27 cellular contexts compared by ENCODE assay signal in genomic region chr18:55983433-55983832, GRCh38.
DNase-seq lines count a peak whose midpoint lies in the region; ATAC-seq, FAIRE-seq and TF ChIP-seq lines count a peak whose summit lies in the region.
"Had no signal": no experiment of that assay in that cellular context is flagged by ENCODE, and none has a peak within 500 bp of the region (broad histone marks: within the 10 kb centered on the region; RNA-seq: fewer than 3 reads in every experiment).

No MANE protein-coding gene starts in this region.

- H3K9me3 Mint-ChIP-seq in GM23338 = peaks cover 11% of the 10 kb centered on the region
- peaks cover 23% of the 10 kb centered on the region for H3K9me3 Mint-ChIP-seq in neural crest cell

- no peak overlapping the region for H3K4ac ChIP-seq in H1 (replicated peaks; ENCODE audit: insufficient read length, low read depth, low read length)

- no peak overlapping the region for H3K56ac ChIP-seq in H1 (replicated peaks; ENCODE audit: insufficient read length, low read depth, low read length)

- peaks cover 7% of the 10 kb centered on the region for H3K4me1 Mint-ChIP-seq in GM23338
- peaks cover 14% of the 10 kb centered on the region for H3K4me1 Mint-ChIP-seq in neural crest cell
- H3K4me1 Mint-ChIP-seq: activated naive CD4-positive, alpha-beta T cell treated with anti-CD3 and anti-CD28 coated beads, Interleukin-2, amount 10 ng/mL, durations not matched to agents 7 days and 5 days; memory B cell; naive thymus-derived CD4-positive, alpha-beta T cell; stimulated activated effector memory CD8-positive, alpha-beta T cell treated with anti-CD3 and anti-CD28 coated beads, Interleukin-12 subunit alpha, Interleukin-12 subunit beta, amount 100 ng/mL, for 72 hours had no signal

- no peak overlapping the region for H3K14ac ChIP-seq in H1 (ENCODE audit: insufficient read length)

- H3K9me2 ChIP-seq in GM23338 (ENCODE audit: insufficient read depth) = no peaks in the 10 kb centered on the region

- H3K36me3 ChIP-seq in GM23338 (ENCODE audit: insufficient read depth) (0 out of 2 replicates have a peak, but pooled peaks cover 5% of the 10 kb centered on the region), H1 (ENCODE audit: control insufficient read depth in 2 of 4, insufficient read depth in 4 of 4, low read length in 3 of 4) (no peaks in the 10 kb centered on the region; a peak in 1 of 8 replicates)
- H3K36me3 ChIP-seq: cardiac muscle cell, HAP-1, pancreas had no signal

- H2AK5ac ChIP-seq in H1 (ENCODE audit: low read depth, low read length) = no peak overlapping the region

- CTCF ChIA-PET in H1 (lab: Charles Lee; ENCODE audit: partially characterized antibody) = interaction anchor here (0.6 to 1.5 kb wide), 3 partner anchors 14 to 92 kb away, joined by 3 to 5 read pairs (median 4); no protein-coding TSS in a partner anchor

- H4K5ac ChIP-seq in H1 (ENCODE audit: insufficient read length, low read depth, low read length) = no peak overlapping the region

- H3K4me3 ChIP-seq in GM23338 (no peak overlapping the region), H1 (ENCODE audit: extremely low read depth in 1 of 4, insufficient read depth in 2 of 4, low read depth in 3 of 4, low read length in 4 of 4) (no peak overlapping the region)
- H3K4me3 ChIP-seq: A549, cardiac muscle cell, dorsolateral prefrontal cortex, HAP-1, pancreas, skin epidermis had no signal

- H3K27ac ChIP-seq in GM23338 (ENCODE audit: low read depth) = no peak overlapping the region
- no peak overlapping the region for H3K27ac ChIP-seq in H1 (ENCODE audit: low read depth, low read length)
- H3K27ac ChIP-seq: A549, cardiac muscle cell, dorsolateral prefrontal cortex, epithelial cell of prostate, pancreas had no signal

- no peaks in the 10 kb centered on the region for H3K27me3 ChIP-seq in GM23338 (ENCODE audit: insufficient read depth)
- no peaks in the 10 kb centered on the region for H3K27me3 ChIP-seq in H1 (replicated peaks in 1 of 4; ENCODE audit: control insufficient read depth in 3 of 4, extremely low read depth in 1 of 4, insufficient read depth in 3 of 4, low read length in 3 of 4)
- H3K27me3 ChIP-seq: cardiac muscle cell, dorsolateral prefrontal cortex, pancreas had no signal

- no peak for TF ChIP-seq POLR2A in H1 (IDR thresholded peaks at IDR 0.05; ENCODE audit: control extremely low read depth in 1 of 2, low read depth in 2 of 2, low read length in 2 of 2)

- no peak overlapping the region for H2BK5ac ChIP-seq in H1 (ENCODE audit: low read depth, low read length)

- peaks cover 6% of the 10 kb centered on the region for H3K4me1 ChIP-seq in GM23338 (ENCODE audit: insufficient read depth)
- H3K4me1 ChIP-seq in H1 (replicated peaks in 1 of 4; ENCODE audit: control insufficient read depth in 3 of 4, insufficient read depth in 4 of 4, low read length in 3 of 4) = peaks cover 0 to 2% (median 0%) of the 10 kb centered on the region in 4 experiments; a peak in 1 of 7 replicates
- H3K4me1 ChIP-seq: A549, pancreas had no signal

- ATAC-seq in GM23338 = no peak
- ATAC-seq: A549; naive thymus-derived CD4-positive, alpha-beta T cell; pancreas; stimulated activated effector memory CD8-positive, alpha-beta T cell treated with anti-CD3 and anti-CD28 coated beads, Interleukin-12 subunit alpha, Interleukin-12 subunit beta, amount 100 ng/mL, for 72 hours had no signal

- intact Hi-C loops in posterior cingulate gyrus (cut with DNase I) = no loop called here

- POLR2A ChIA-PET in H1 (lab: Charles Lee; ENCODE audit: partially characterized antibody) = interaction anchor here (0.6 kb wide), 1 partner anchor 10 kb away, joined by 3 read pairs; no protein-coding TSS in a partner anchor

- no peak overlapping the region for H4K8ac ChIP-seq in H1 (ENCODE audit: extremely low read depth, insufficient read depth, low read length)

- H3K9ac ChIP-seq in H1 (replicated peaks in 1 of 4; ENCODE audit: extremely low read depth in 1 of 4, low read depth in 3 of 4, low read length in 3 of 4) = no peak overlapping the region

- H3K79me2 ChIP-seq in GM23338 (replicated peaks; ENCODE audit: insufficient read depth) (no peaks in the 10 kb centered on the region), H1 (ENCODE audit: control insufficient read depth in 1 of 2, insufficient read depth in 2 of 2, low read length in 2 of 2) (no peaks in the 10 kb centered on the region)

- DNase-seq in AG08395 (ENCODE audit: low spot score) (peak; percentile 36), GM23338 (ENCODE audit: low spot score) (no peak), H1 (ENCODE audit: low read depth in 1 of 2, low spot score in 2 of 2) (no peak), neural crest cell (ENCODE audit: low read depth, low spot score) (no peak), HT-29 (ENCODE audit: low spot score) (no peak), posterior cingulate gyrus (no peak), T-helper 9 cell (no peak)
- no peak for DNase-seq in NK-92 treated with Interleukin-12 subunit alpha and Interleukin-12 subunit beta, amount 100 ng/mL, for 24 hours (lab: John Stamatoyannopoulos, UW)
- DNase-seq: activated naive CD4-positive, alpha-beta T cell treated with anti-CD3 and anti-CD28 coated beads, Interleukin-2, amount 10 ng/mL, durations not matched to agents 7 days and 5 days; activated T-cell treated with anti-CD3 and anti-CD28 coated beads, Interleukin-2, amount 50 U/mL, for 24 hours; C1 segment of cervical spinal cord; dorsolateral prefrontal cortex; foreskin melanocyte; naive thymus-derived CD4-positive, alpha-beta T cell; NCI-H146; NCI-H2171; NCI-H526; pancreas; stimulated activated CD4-positive, alpha-beta T cell treated with anti-CD3 and anti-CD28 coated beads, Interleukin-1b, Interleukin-23, amount 100 ng/mL, for 48 hours; SW 1271 had no signal

- peaks cover 9% of the 10 kb centered on the region for H3K36me3 Mint-ChIP-seq in GM23338 (ENCODE audit: low read depth)
- peaks cover 26% of the 10 kb centered on the region for H3K36me3 Mint-ChIP-seq in neural crest cell (ENCODE audit: low read depth)
- H3K36me3 Mint-ChIP-seq: activated naive CD4-positive, alpha-beta T cell treated with anti-CD3 and anti-CD28 coated beads, Interleukin-2, amount 10 ng/mL, durations not matched to agents 7 days and 5 days; naive thymus-derived CD4-positive, alpha-beta T cell; stimulated activated effector memory CD8-positive, alpha-beta T cell treated with anti-CD3 and anti-CD28 coated beads, Interleukin-12 subunit alpha, Interleukin-12 subunit beta, amount 100 ng/mL, for 72 hours had no signal

- no peak overlapping the region for H2BK120ac ChIP-seq in H1 (replicated peaks; ENCODE audit: low read depth, low read length)

- H3K4me3 Mint-ChIP-seq in GM23338 (no peak overlapping the region), neural crest cell (no peak overlapping the region)
- H3K4me3 Mint-ChIP-seq: activated naive CD4-positive, alpha-beta T cell treated with anti-CD3 and anti-CD28 coated beads, Interleukin-2, amount 10 ng/mL, durations not matched to agents 7 days and 5 days; activated T-cell treated with anti-CD3 and anti-CD28 coated beads, Interleukin-2, amount 50 U/mL, for 24 hours; memory B cell; naive thymus-derived CD4-positive, alpha-beta T cell; stimulated activated effector memory CD8-positive, alpha-beta T cell treated with anti-CD3 and anti-CD28 coated beads, Interleukin-12 subunit alpha, Interleukin-12 subunit beta, amount 100 ng/mL, for 72 hours had no signal

- no peaks in the 10 kb centered on the region for H3F3A ChIP-seq in GM23338 (replicated peaks; ENCODE audit: low read depth)

- no peaks in the 10 kb centered on the region for H3K23me2 ChIP-seq in H1 (ENCODE audit: low read depth, low read length)

- no peak overlapping the region for H3K23ac ChIP-seq in H1 (ENCODE audit: insufficient read length)

- no peak overlapping the region for H2BK15ac ChIP-seq in H1 (ENCODE audit: low read length)

- TF ChIP-seq EP300 in H1 (IDR thresholded peaks at IDR 0.05; ENCODE audit: borderline replicate concordance in 1 of 2, low read depth in 2 of 2, low read length in 2 of 2) = no peak

- no peak overlapping the region for H2BK20ac ChIP-seq in H1 (ENCODE audit: low read length)

- H3K18ac ChIP-seq in H1 (ENCODE audit: extremely low read depth, low read length) = no peak overlapping the region

- H3K4me2 ChIP-seq in GM23338 (0 out of 2 replicates have a peak overlapping the region, but pooled peaks have one; percentile 29), H1 (ENCODE audit: insufficient read depth in 1 of 2, low read depth in 2 of 2, low read length in 2 of 2) (no peak overlapping the region)
- H3K4me2 ChIP-seq: A549 had no signal

- H3K79me1 ChIP-seq in H1 (ENCODE audit: low read depth, low read length) = no peaks in the 10 kb centered on the region

- no peaks in the 10 kb centered on the region; a peak in 1 of 4 replicates for H3K9me3 ChIP-seq in H1 (ENCODE audit: insufficient read depth in 2 of 2, low read depth in 1 of 2, low read length in 1 of 2)
- H3K9me3 ChIP-seq: HAP-1, pancreas had no signal

- H3K27me3 Mint-ChIP-seq in GM23338 (ENCODE audit: insufficient read depth, low read depth, poor library complexity) (peaks cover 3% of the 10 kb centered on the region), neural crest cell (ENCODE audit: low read depth) (no peaks in the 10 kb centered on the region)
- H3K27me3 Mint-ChIP-seq: activated naive CD4-positive, alpha-beta T cell treated with anti-CD3 and anti-CD28 coated beads, Interleukin-2, amount 10 ng/mL, durations not matched to agents 7 days and 5 days; activated T-cell treated with anti-CD3 and anti-CD28 coated beads, Interleukin-2, amount 50 U/mL, for 24 hours; memory B cell had no signal

- no peak for TF ChIP-seq RAD21 in H1 (IDR thresholded peaks at IDR 0.05 in 1 of 2, conservative IDR thresholded peaks at IDR 0.05 in 1 of 2; ENCODE audit: low read depth in 2 of 2, low read length in 2 of 2)

- H2AFZ ChIP-seq in GM23338 (no peak overlapping the region), H1 (ENCODE audit: low read length) (0 out of 2 replicates have a peak overlapping the region, but pooled peaks have one; percentile 1)

- H4K20me1 ChIP-seq in GM23338 (replicated peaks; ENCODE audit: insufficient read depth) (no peaks in the 10 kb centered on the region), H1 (replicated peaks in 1 of 2; ENCODE audit: control insufficient read depth in 1 of 2, insufficient read depth in 2 of 2, low read length in 2 of 2) (no peaks in the 10 kb centered on the region)

- H2BK12ac ChIP-seq in H1 (ENCODE audit: low read depth, low read length) = peak overlapping the region; percentile 42; the same call in 1 of the 2 replicates

- H3K27ac Mint-ChIP-seq in GM23338 (peak overlapping the region; percentile 25; the same call in 1 of the 2 replicates), neural crest cell (ENCODE audit: unreplicated experiment) (peak overlapping the region; percentile 32)
- H3K27ac Mint-ChIP-seq: activated naive CD4-positive, alpha-beta T cell treated with anti-CD3 and anti-CD28 coated beads, Interleukin-2, amount 10 ng/mL, durations not matched to agents 7 days and 5 days; activated T-cell treated with anti-CD3 and anti-CD28 coated beads, Interleukin-2, amount 50 U/mL, for 24 hours; memory B cell; naive thymus-derived CD4-positive, alpha-beta T cell; stimulated activated effector memory CD8-positive, alpha-beta T cell treated with anti-CD3 and anti-CD28 coated beads, Interleukin-12 subunit alpha, Interleukin-12 subunit beta, amount 100 ng/mL, for 72 hours had no signal

- no peak for TF ChIP-seq CTCF in GM23338 (conservative IDR thresholded peaks at IDR 0.05; ENCODE audit: low read depth in 2 of 2)
- no peak for TF ChIP-seq CTCF in H1 (IDR thresholded peaks at IDR 0.05; ENCODE audit: control extremely low read depth in 1 of 3, insufficient read depth in 1 of 3, low read depth in 1 of 3, low read length in 3 of 3)
- no peak for TF ChIP-seq CTCF in neural crest cell (conservative IDR thresholded peaks at IDR 0.05)

- no peak for FAIRE-seq in H1 (lab: Jason Lieb, UNC)
- FAIRE-seq: A549, pancreas had no signal

- H4K91ac ChIP-seq in H1 (replicated peaks; ENCODE audit: insufficient read length, low read length) = no peak overlapping the region

- 78% methylated on average over 1 of the region's 1 CpG; no CpG with 5 or more reads in 1 of the 2 experiments for WGBS in H1 (ENCODE audit: extremely low coverage in 1 of 2, insufficient coverage in 1 of 2, insufficient read length in 1 of 2, insufficient replicate concordance in 2 of 2, low coverage in 1 of 2, low lambda C conversion rate in 2 of 2, missing lambda C conversion rate in 1 of 2), 2 experiments
